2 cellular contexts compared by ENCODE assay signal in the genomic region with DNA sequence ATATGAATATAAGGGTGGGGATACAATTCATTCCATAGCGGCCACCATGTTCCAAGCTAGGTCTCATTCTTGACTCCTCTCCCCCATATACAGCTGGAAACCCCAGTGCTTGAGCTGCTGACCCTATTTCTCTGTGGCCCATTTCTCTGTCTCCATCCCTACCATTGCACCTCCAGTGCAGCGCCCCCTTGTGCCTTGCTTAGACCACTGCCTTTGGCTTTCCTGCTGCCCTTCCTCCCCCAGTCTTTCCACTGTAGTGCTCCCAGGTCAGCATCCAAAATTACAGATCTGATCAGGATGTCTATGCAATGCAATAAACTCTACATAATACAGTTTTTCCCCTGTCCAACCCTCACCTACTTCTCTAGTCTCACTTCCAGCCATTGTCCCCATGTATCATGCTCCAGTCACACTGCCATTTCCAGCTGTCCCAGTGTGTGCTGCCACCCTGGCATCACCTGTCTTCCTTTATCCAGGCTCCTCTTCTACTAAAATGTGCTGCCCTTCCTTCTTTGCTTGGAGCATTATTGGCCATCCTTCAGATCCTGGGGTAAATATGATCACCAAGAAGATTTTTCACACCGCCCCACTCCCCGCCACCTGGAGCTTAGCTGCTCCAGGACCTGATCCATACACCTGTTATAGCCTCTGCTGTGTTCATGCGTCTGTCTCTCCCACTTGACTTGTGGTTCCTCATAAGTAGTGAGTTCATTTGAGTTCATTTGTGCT.
TF ChIP-seq lines count a peak whose summit lies in the region.

No MANE protein-coding gene starts in this region.

TF ChIP-seq in Ishikawa, 13 proteins besides CTCF, POLR2A, EP300 and RAD21:
- TF ChIP-seq REST (IDR thresholded peaks at IDR 0.05; ENCODE audit: low read depth): no peak
- TF ChIP-seq TEAD4 (IDR thresholded peaks at IDR 0.05): no peak
- TF ChIP-seq NFIC (IDR thresholded peaks at IDR 0.05): no peak
- TF ChIP-seq MAX (IDR thresholded peaks at IDR 0.05): no peak
- TF ChIP-seq FOXM1 (IDR thresholded peaks at IDR 0.05; ENCODE audit: borderline replicate concordance, low read depth): no peak
- no peak for TF ChIP-seq USF1 (IDR thresholded peaks at IDR 0.05)
- no peak for TF ChIP-seq YY1 (IDR thresholded peaks at IDR 0.05; ENCODE audit: low read depth)

TF ChIP-seq in H1, 55 proteins besides CTCF, POLR2A, EP300 and RAD21 (continued from another document):
- no peak for TF ChIP-seq JUND (IDR thresholded peaks at IDR 0.05; ENCODE audit: low read length)
- TF ChIP-seq KDM4A (IDR thresholded peaks at IDR 0.05; ENCODE audit: low read depth, low read length, severe bottlenecking): no peak
- no peak for TF ChIP-seq E2F6 (IDR thresholded peaks at IDR 0.05)
- no peak for TF ChIP-seq ZNF274 (IDR thresholded peaks at IDR 0.05; ENCODE audit: borderline replicate concordance, extremely low read depth, low read length)
- no peak for TF ChIP-seq SAP30 (IDR thresholded peaks at IDR 0.05; ENCODE audit: insufficient read depth, insufficient replicate concordance, low read length)
